Comparison of ENCODE assay signal across 30 cellular contexts in the genomic region with DNA sequence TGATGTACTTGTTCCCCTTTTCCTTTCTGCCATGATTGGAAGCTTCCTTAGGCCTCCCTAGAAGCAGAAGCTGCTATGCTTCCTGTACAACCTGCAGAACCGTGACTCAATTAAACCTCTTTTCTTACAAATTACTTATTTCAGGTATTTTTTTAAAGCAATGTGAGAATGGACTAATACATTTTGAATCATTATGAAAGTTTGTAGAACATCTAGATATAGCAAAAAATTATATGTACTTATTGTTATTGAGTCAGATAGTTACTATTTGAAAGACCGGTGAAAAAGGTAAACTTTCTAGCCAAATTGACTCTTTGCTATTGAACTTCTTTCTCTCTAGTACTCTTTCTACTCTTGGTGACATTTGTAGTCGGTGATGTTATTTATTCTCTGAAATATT.
"Had no signal": no experiment of that assay in that cellular context is flagged by ENCODE, and none has a peak within 500 bp of the region (broad histone marks: within the 10 kb centered on the region; RNA-seq: fewer than 3 reads in every experiment).

No MANE protein-coding gene starts in this region.

- H3K4me1 ChIP-seq: adrenal gland, ascending aorta, breast epithelium, colonic mucosa had no signal

- H3K27ac ChIP-seq: adrenal gland, ascending aorta, breast epithelium, cardiac muscle cell, colonic mucosa, dorsolateral prefrontal cortex, VCaP had no signal

- H3K27me3 ChIP-seq: adrenal gland, ascending aorta, breast epithelium, cardiac muscle cell, colonic mucosa, dorsolateral prefrontal cortex had no signal

- H3K36me3 ChIP-seq: adrenal gland, ascending aorta, breast epithelium, cardiac muscle cell, colonic mucosa had no signal

- ATAC-seq: activated naive CD8-positive, alpha-beta T cell treated with anti-CD3 and anti-CD28 coated beads, Interleukin-2, amount 50 U/mL, for 24 hours; activated T-cell treated with anti-CD3 and anti-CD28 coated beads, Interleukin-2, amount 50 U/mL, for 72 hours; esophagus mucosa; WTC11 had no signal

- DNase-seq: activated CD4-positive, alpha-beta memory T cell treated with anti-CD3 and anti-CD28 coated beads, Interleukin-2, amount 10 ng/mL, durations not matched to agents 7 days and 5 days; activated CD4-positive, alpha-beta T cell treated with anti-CD3 and anti-CD28 coated beads for 1 hour; activated CD4-positive, alpha-beta T cell treated with anti-CD3 and anti-CD28 coated beads for 4 hours; activated CD4-positive, alpha-beta T cell treated with anti-CD3 and anti-CD28 coated beads, Interleukin-2, amount 10 ng/mL, durations not matched to agents 7 days and 5 days; activated CD4-positive, alpha-beta T cell treated with anti-CD3 and anti-CD28 coated beads, Interleukin-2, amount 50 U/mL, for 4 hours; activated CD8-positive, alpha-beta memory T cell treated with anti-CD3 and anti-CD28 coated beads, Interleukin-2, amount 50 U/mL, for 48 hours; activated gamma-delta T cell; activated naive CD4-positive, alpha-beta T cell; activated naive CD4-positive, alpha-beta T cell treated with anti-CD3 and anti-CD28 coated beads, Interleukin-2, amount 50 U/mL, for 16 hours; activated naive CD8-positive, alpha-beta T cell treated with anti-CD3 and anti-CD28 coated beads for 36 hours; activated naive CD8-positive, alpha-beta T cell treated with anti-CD3 and anti-CD28 coated beads, Interleukin-2, amount 50 U/mL, for 24 hours; activated T-cell treated with anti-CD3 and anti-CD28 coated beads for 4 hours; activated T-cell treated with anti-CD3 and anti-CD28 coated beads, Interleukin-2, amount 50 U/mL, for 24 hours; activated T-cell treated with anti-CD3 and anti-CD28 coated beads, Interleukin-2, amount 50 U/mL, for 72 hours; adrenal gland; central memory CD4-positive, alpha-beta T cell; cerebellar nuclear complex; colonic mucosa; dorsolateral prefrontal cortex; effector memory CD4-positive, alpha-beta T cell; endodermal cell; foreskin fibroblast; head of caudate nucleus; T-helper 2 cell had no signal

- H3K9me3 ChIP-seq: adrenal gland, ascending aorta, breast epithelium, colonic mucosa had no signal

- H3K4me3 ChIP-seq: adrenal gland, ascending aorta, breast epithelium, cardiac muscle cell, colonic mucosa, dorsolateral prefrontal cortex had no signal
